ENCODE assay signal across 2 cellular contexts in the genomic region with DNA sequence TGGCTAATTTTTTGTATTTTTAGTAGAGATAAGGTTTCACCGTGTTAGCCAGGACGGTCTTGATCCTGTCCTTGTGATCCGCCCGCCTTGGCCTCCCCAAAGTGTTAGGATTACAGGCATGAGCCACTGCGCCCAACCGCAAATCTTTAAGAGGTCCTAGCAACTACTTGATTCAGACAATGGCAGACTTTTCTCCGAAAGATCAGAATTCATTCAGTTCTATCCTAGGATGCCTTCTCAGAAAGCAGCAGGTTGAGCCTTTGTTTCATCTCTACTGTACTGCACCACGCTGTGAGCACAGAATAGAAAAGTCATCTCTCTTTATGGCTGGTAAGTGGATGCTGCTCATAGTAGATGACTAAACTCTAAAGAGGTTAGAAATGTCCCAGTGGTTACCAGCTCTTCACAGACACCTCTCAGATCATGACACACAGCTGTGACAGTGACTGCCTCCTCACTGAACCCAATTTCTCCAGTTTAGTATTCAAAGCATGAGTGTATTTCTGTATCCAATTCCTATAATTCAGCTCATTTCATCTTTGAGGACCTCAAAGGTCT.
TF ChIP-seq lines count a peak whose summit lies in the region.

No MANE protein-coding gene starts in this region.

TF ChIP-seq in K562, 482 proteins besides CTCF, POLR2A, EP300 and RAD21 (continued from another document):
- TF ChIP-seq, protein P1, sequence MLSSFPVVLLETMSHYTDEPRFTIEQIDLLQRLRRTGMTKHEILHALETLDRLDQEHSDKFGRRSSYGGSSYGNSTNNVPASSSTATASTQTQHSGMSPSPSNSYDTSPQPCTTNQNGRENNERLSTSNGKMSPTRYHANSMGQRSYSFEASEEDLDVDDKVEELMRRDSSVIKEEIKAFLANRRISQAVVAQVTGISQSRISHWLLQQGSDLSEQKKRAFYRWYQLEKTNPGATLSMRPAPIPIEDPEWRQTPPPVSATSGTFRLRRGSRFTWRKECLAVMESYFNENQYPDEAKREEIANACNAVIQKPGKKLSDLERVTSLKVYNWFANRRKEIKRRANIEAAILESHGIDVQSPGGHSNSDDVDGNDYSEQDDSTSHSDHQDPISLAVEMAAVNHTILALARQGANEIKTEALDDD (IDR thresholded peaks at IDR 0.05), result peak; percentile 57; the same call in 1 of the 2 replicates
TF ChIP-seq in K562: peak in this region for 2.

TF ChIP-seq in SK-N-SH treated with all-trans-retinoic acid at 6 μM for 48 hours, 23 proteins besides CTCF, POLR2A, EP300 and RAD21 (continued from another document):
- TF ChIP-seq, protein P2, sequence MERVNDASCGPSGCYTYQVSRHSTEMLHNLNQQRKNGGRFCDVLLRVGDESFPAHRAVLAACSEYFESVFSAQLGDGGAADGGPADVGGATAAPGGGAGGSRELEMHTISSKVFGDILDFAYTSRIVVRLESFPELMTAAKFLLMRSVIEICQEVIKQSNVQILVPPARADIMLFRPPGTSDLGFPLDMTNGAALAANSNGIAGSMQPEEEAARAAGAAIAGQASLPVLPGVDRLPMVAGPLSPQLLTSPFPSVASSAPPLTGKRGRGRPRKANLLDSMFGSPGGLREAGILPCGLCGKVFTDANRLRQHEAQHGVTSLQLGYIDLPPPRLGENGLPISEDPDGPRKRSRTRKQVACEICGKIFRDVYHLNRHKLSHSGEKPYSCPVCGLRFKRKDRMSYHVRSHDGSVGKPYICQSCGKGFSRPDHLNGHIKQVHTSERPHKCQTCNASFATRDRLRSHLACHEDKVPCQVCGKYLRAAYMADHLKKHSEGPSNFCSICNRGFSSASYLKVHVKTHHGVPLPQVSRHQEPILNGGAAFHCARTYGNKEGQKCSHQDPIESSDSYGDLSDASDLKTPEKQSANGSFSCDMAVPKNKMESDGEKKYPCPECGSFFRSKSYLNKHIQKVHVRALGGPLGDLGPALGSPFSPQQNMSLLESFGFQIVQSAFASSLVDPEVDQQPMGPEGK (CRISPR knock-in tag; IDR thresholded peaks at IDR 0.05; ENCODE audit: borderline replicate concordance), result no peak
- no peak for TF ChIP-seq SNAI2 (CRISPR knock-in tag; IDR thresholded peaks at IDR 0.05)
- TF ChIP-seq, protein P3, sequence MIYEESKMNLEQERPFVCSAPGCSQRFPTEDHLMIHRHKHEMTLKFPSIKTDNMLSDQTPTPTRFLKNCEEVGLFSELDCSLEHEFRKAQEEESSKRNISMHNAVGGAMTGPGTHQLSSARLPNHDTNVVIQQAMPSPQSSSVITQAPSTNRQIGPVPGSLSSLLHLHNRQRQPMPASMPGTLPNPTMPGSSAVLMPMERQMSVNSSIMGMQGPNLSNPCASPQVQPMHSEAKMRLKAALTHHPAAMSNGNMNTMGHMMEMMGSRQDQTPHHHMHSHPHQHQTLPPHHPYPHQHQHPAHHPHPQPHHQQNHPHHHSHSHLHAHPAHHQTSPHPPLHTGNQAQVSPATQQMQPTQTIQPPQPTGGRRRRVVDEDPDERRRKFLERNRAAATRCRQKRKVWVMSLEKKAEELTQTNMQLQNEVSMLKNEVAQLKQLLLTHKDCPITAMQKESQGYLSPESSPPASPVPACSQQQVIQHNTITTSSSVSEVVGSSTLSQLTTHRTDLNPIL (CRISPR knock-in tag; IDR thresholded peaks at IDR 0.05; ENCODE audit: low read depth), result no peak
- no peak for TF ChIP-seq ZNF8 (CRISPR knock-in tag; IDR thresholded peaks at IDR 0.05)
- TF ChIP-seq ESRRG (CRISPR knock-in tag; IDR thresholded peaks at IDR 0.05), result no peak
- TF ChIP-seq PPARA (CRISPR knock-in tag; IDR thresholded peaks at IDR 0.05; ENCODE audit: borderline replicate concordance), result no peak
- TF ChIP-seq CSDC2 (CRISPR knock-in tag; IDR thresholded peaks at IDR 0.05), result no peak
- TF ChIP-seq ZFP30 (CRISPR knock-in tag; IDR thresholded peaks at IDR 0.05), result no peak
- no peak for TF ChIP-seq TCF4 (CRISPR knock-in tag; IDR thresholded peaks at IDR 0.05; ENCODE audit: borderline replicate concordance)
- no peak for TF ChIP-seq ARNTL (CRISPR knock-in tag; IDR thresholded peaks at IDR 0.05; ENCODE audit: borderline replicate concordance, low read depth)
- TF ChIP-seq RARB (CRISPR knock-in tag; IDR thresholded peaks at IDR 0.05), result no peak
- no peak for TF ChIP-seq ZC3H10 (CRISPR knock-in tag; IDR thresholded peaks at IDR 0.05)
- TF ChIP-seq BACH2 (CRISPR knock-in tag; IDR thresholded peaks at IDR 0.05; ENCODE audit: borderline replicate concordance), result no peak
- TF ChIP-seq, protein P4, sequence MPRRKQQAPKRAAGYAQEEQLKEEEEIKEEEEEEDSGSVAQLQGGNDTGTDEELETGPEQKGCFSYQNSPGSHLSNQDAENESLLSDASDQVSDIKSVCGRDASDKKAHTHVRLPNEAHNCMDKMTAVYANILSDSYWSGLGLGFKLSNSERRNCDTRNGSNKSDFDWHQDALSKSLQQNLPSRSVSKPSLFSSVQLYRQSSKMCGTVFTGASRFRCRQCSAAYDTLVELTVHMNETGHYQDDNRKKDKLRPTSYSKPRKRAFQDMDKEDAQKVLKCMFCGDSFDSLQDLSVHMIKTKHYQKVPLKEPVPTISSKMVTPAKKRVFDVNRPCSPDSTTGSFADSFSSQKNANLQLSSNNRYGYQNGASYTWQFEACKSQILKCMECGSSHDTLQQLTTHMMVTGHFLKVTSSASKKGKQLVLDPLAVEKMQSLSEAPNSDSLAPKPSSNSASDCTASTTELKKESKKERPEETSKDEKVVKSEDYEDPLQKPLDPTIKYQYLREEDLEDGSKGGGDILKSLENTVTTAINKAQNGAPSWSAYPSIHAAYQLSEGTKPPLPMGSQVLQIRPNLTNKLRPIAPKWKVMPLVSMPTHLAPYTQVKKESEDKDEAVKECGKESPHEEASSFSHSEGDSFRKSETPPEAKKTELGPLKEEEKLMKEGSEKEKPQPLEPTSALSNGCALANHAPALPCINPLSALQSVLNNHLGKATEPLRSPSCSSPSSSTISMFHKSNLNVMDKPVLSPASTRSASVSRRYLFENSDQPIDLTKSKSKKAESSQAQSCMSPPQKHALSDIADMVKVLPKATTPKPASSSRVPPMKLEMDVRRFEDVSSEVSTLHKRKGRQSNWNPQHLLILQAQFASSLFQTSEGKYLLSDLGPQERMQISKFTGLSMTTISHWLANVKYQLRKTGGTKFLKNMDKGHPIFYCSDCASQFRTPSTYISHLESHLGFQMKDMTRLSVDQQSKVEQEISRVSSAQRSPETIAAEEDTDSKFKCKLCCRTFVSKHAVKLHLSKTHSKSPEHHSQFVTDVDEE (CRISPR knock-in tag; IDR thresholded peaks at IDR 0.05), result no peak
- TF ChIP-seq ZNF70 (CRISPR knock-in tag; IDR thresholded peaks at IDR 0.05), result no peak
